In the genomic region with DNA sequence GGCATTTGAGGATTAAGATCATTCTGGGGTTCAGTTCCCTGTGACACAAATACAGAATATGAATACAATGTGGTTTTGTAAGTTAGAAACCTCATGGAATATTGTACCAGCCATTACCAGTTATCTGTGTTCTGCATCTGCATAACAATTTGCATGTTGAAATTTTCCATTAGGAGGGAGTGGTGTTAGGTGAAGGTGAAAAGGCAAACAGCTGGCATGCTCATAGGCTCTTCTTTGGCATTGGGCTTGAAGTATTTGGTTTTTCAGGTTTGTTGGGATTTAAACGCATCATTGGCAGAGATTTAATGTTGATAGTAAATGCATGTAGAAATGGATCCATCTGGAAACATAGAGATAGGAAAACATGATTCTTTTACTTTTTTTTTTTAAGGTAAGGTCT, we compare ENCODE assay signal across 23 cellular contexts. TPM values are rescaled to one million over a fixed set of nuclear protein-coding genes. Genes with fewer than 3 reads are reported as not detected.
DNase-seq lines count a peak whose midpoint lies in the region; ATAC-seq and TF ChIP-seq lines count a peak whose summit lies in the region.
"Had no signal": no experiment of that assay in that cellular context is flagged by ENCODE, and none has a peak within 500 bp of the region (broad histone marks: within the 10 kb centered on the region; RNA-seq: fewer than 3 reads in every experiment).

No MANE protein-coding gene starts in this region.

- H3K23ac ChIP-seq in trophoblast cell (ENCODE audit: low read length), result no peak overlapping the region

- DNase-seq in A673 (ENCODE audit: low spot score) (no peak), NCI-H526 treated with DMSO at 0.1 percent for 48 hours (lab: John Stamatoyannopoulos, UW) (peak; percentile 91), colonic mucosa (no peak), trophoblast cell (peak; percentile 64 to 97), NCI-H1092 (lab: John Stamatoyannopoulos, UW) (no peak), midbrain (lab: John Stamatoyannopoulos, UW) (no peak)
- no peak for DNase-seq in stimulated activated naive CD8-positive, alpha-beta T cell treated with anti-CD3 and anti-CD28 coated beads, Interleukin-15, Interleukin-2, amounts not matched to agents 100 U/mL and 50 U/mL, for 24 hours
- DNase-seq: ACHN; activated CD4-positive, alpha-beta T cell treated with anti-CD3 and anti-CD28 coated beads for 36 hours; activated naive CD4-positive, alpha-beta T cell treated with anti-CD3 and anti-CD28 coated beads, Interleukin-2, amount 50 U/mL, for 16 hours; aorta; effector memory CD4-positive, alpha-beta T cell; EL; NCI-H1417; NCI-H2107; Right ventricle myocardium superior; stimulated activated CD4-positive, alpha-beta T cell treated with anti-CD3 and anti-CD28 coated beads, Interleukin-2, amount 100 ng/mL, for 48 hours; stimulated activated naive B cell treated with anti-CD40 and anti-IgM and Interleukin-4, amounts not matched to agents 10 μg/mL and 1 μg/mL and 100 μg/mL, for 72 hours had no signal

- H3K27ac ChIP-seq in A673 (ENCODE audit: low read depth, low read length, poor library complexity, severe bottlenecking), result peak overlapping the region; percentile 31
- peak overlapping the region; percentile 14 for H3K27ac ChIP-seq in colonic mucosa
- no peak overlapping the region for H3K27ac ChIP-seq in trophoblast cell (ENCODE audit: low read depth, low read length)
- H3K27ac ChIP-seq: BLaER1, esophagus muscularis mucosa, gastroesophageal sphincter had no signal

- no peak overlapping the region for H4K91ac ChIP-seq in trophoblast cell (ENCODE audit: low read depth, low read length)

- no peaks in the 10 kb centered on the region for H3K79me1 ChIP-seq in trophoblast cell (ENCODE audit: low read length)

- no peak overlapping the region for H3K9ac ChIP-seq in colonic mucosa (ENCODE audit: low read depth in 2 of 2, low read length in 2 of 2)
- no peak overlapping the region for H3K9ac ChIP-seq in trophoblast cell (ENCODE audit: low read length)
- H3K9ac ChIP-seq: BLaER1 had no signal

- ATAC-seq in GM19035 (IDR thresholded peaks at IDR 0.05; ENCODE audit: unreplicated experiment), result no peak
- ATAC-seq in stimulated activated naive CD8-positive, alpha-beta T cell treated with anti-CD3 and anti-CD28 coated beads, Interleukin-15, Interleukin-2, amounts not matched to agents 100 U/mL and 50 U/mL, for 24 hours, result no peak
- ATAC-seq: activated CD4-positive, alpha-beta T cell treated with anti-CD3 and anti-CD28 coated beads for 36 hours; gastroesophageal sphincter; stimulated activated naive B cell treated with anti-CD40 and anti-IgM and Interleukin-4, amounts not matched to agents 10 μg/mL and 1 μg/mL and 100 μg/mL, for 72 hours had no signal

- no peak overlapping the region for H2AK5ac ChIP-seq in trophoblast cell (ENCODE audit: low read length)

- H4K12ac ChIP-seq in trophoblast cell (ENCODE audit: low read depth, low read length), result no peak overlapping the region

- no peak overlapping the region for H3K14ac ChIP-seq in trophoblast cell (ENCODE audit: low read length)

- H3K4me3 ChIP-seq in A673 (ENCODE audit: low read depth, low read length, poor library complexity, severe bottlenecking) (no peak overlapping the region), colonic mucosa (no peak overlapping the region), trophoblast cell (ENCODE audit: low read depth, low read length) (no peak overlapping the region)
- H3K4me3 ChIP-seq: BLaER1, esophagus muscularis mucosa, gastroesophageal sphincter, smooth muscle cell had no signal

- H3K36me3 ChIP-seq in A673 (ENCODE audit: insufficient read depth, low read length, poor library complexity, severe bottlenecking), result no peaks in the 10 kb centered on the region
- H3K36me3 ChIP-seq in colonic mucosa, result no peaks in the 10 kb centered on the region
- H3K36me3 ChIP-seq in trophoblast cell (ENCODE audit: control insufficient read depth in 1 of 2, insufficient read depth in 2 of 2, low read length in 2 of 2), result no peaks in the 10 kb centered on the region
- H3K36me3 ChIP-seq: esophagus muscularis mucosa, gastroesophageal sphincter had no signal

- no peak overlapping the region for H3K18ac ChIP-seq in trophoblast cell (ENCODE audit: low read length)

- intact Hi-C loops in A673 (cut with micrococcal nuclease; ENCODE audit: unreplicated experiment), result no loop called here
- intact Hi-C loops in colonic mucosa (cut with DNase I), result no loop called here

- H3K27me3 ChIP-seq in A673 (replicated peaks; ENCODE audit: insufficient read depth, low read depth, low read length, poor library complexity) (no peaks in the 10 kb centered on the region), colonic mucosa (no peaks in the 10 kb centered on the region), trophoblast cell (ENCODE audit: insufficient read depth, low read length) (no peaks in the 10 kb centered on the region)
- H3K27me3 ChIP-seq: BLaER1, esophagus muscularis mucosa, gastroesophageal sphincter had no signal

- no peaks in the 10 kb centered on the region for H3K9me3 ChIP-seq in A673 (ENCODE audit: low read depth, low read length, poor library complexity, severe bottlenecking)
- H3K9me3 ChIP-seq in colonic mucosa, result no peaks in the 10 kb centered on the region
- H3K9me3 ChIP-seq in trophoblast cell (ENCODE audit: insufficient read depth, low read depth, low read length), result no peaks in the 10 kb centered on the region
- H3K9me3 ChIP-seq: esophagus muscularis mucosa, gastroesophageal sphincter had no signal

- no peak for TF ChIP-seq CTCF in A673 (conservative IDR thresholded peaks at IDR 0.05; ENCODE audit: low read depth, low read length)
- no peak for TF ChIP-seq CTCF in colonic mucosa (IDR thresholded peaks at IDR 0.05)

- CTCF ChIA-PET in A673 (lab: Charles Lee), result no interaction called here

- POLR2A ChIA-PET in A673 (lab: Charles Lee; ENCODE audit: low non-redundant PET), result interaction anchor here (0.6 kb wide), 1 partner anchor 29 kb away, joined by 4 read pairs; no protein-coding TSS in a partner anchor

- H3K4me1 ChIP-seq in A673 (ENCODE audit: insufficient read depth, low read length, poor library complexity, severe bottlenecking) (peaks cover 21% of the 10 kb centered on the region), colonic mucosa (no peaks in the 10 kb centered on the region), trophoblast cell (ENCODE audit: control insufficient read depth in 1 of 2, insufficient read depth in 2 of 2, low read length in 2 of 2) (no peaks in the 10 kb centered on the region)

- H2BK12ac ChIP-seq in trophoblast cell (ENCODE audit: low read length), result no peak overlapping the region

- H2BK120ac ChIP-seq in trophoblast cell (ENCODE audit: insufficient read depth, low read length, poor library complexity), result no peak overlapping the region

- H3K4me2 ChIP-seq in trophoblast cell (ENCODE audit: low read length), result no peak overlapping the region
- H3K4me2 ChIP-seq: BLaER1, smooth muscle cell had no signal

- no peak overlapping the region for H3K4ac ChIP-seq in trophoblast cell (ENCODE audit: low read depth, low read length)

- H3K79me2 ChIP-seq in trophoblast cell (ENCODE audit: control insufficient read depth, insufficient read depth, low read length, poor library complexity), result no peaks in the 10 kb centered on the region

- no CpG with 5 or more reads among the region's 1 CpG for WGBS in trophoblast cell (ENCODE audit: extremely low coverage, insufficient coverage, insufficient read length)

- H2AFZ ChIP-seq in trophoblast cell (ENCODE audit: insufficient read depth, low read length, poor library complexity), result no peak overlapping the region

- H4K8ac ChIP-seq in trophoblast cell (ENCODE audit: low read depth, low read length), result no peak overlapping the region

- no TSS peak for BruUV-seq in A673 (replicated peaks; lab: Mats Ljungman, UMichigan)

- H2BK5ac ChIP-seq in trophoblast cell (ENCODE audit: low read depth, low read length, poor library complexity), result no peak overlapping the region

RNA-seq across cellular contexts. Expression of a gene that starts 18.6 kb away (rescaled TPM):
- 268 and 275 TPM in 2 replicates for total RNA-seq in A673 (2021)
- 100 to 1,000 TPM; 110 to 128 TPM for total RNA-seq in colonic mucosa
- 186 and 191 TPM in 2 replicates for polyA plus RNA-seq in trophoblast cell (2013)

RNA-seq across cellular contexts. Expression of a gene that starts 28.7 kb away (rescaled TPM):
- total RNA-seq in A673 (2021) (53.8 and 63.9 TPM in 2 replicates), colonic mucosa (10 to 100 TPM; 38.2 to 55.2 TPM)
- polyA plus RNA-seq in trophoblast cell (2013), result 17.6 and 18.0 TPM in 2 replicates

Comparison
In these comparisons a context has a peak if more than half of its experiments do, and no peak if none do; other contexts are left out.
1. DNase-seq: peak in NCI-H526 treated with DMSO at 0.1 percent for 48 hours (single experiment) and trophoblast cell (2 of 2); none in A673 (single experiment), colonic mucosa (single experiment), NCI-H1092 (single experiment), midbrain (single experiment) and stimulated activated naive CD8-positive, alpha-beta T cell treated with anti-CD3 and anti-CD28 coated beads, Interleukin-15, Interleukin-2, amounts not matched to agents 100 U/mL and 50 U/mL, for 24 hours (single experiment).